1 cellular context compared by ENCODE assay signal in the genomic region with DNA sequence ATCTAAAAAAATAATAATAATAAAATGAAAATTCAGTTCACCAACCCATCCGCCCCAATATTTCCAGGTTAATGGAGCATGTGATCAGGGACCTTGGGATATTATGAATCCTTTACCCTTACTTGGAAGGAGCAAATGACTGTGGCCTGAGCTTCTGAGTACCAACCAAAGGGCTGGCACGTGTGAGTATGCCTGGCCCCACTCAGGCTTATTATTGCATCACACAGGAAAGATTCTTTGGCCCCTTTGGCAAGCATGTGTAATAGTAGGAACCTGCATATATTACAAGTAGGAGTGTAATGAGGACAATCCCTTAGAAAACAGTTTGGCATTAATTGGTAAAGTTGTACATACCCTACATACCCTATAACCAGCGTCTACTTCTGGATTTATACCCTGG.
TF ChIP-seq lines count a peak whose summit lies in the region.

No MANE protein-coding gene starts in this region.

TF ChIP-seq in HepG2, 621 proteins besides CTCF, POLR2A, EP300 and RAD21:
- TF ChIP-seq ZBTB42 (CRISPR knock-in tag; IDR thresholded peaks at IDR 0.05): no peak
- TF ChIP-seq THAP11 (CRISPR knock-in tag; IDR thresholded peaks at IDR 0.05): no peak
- TF ChIP-seq, protein P1, sequence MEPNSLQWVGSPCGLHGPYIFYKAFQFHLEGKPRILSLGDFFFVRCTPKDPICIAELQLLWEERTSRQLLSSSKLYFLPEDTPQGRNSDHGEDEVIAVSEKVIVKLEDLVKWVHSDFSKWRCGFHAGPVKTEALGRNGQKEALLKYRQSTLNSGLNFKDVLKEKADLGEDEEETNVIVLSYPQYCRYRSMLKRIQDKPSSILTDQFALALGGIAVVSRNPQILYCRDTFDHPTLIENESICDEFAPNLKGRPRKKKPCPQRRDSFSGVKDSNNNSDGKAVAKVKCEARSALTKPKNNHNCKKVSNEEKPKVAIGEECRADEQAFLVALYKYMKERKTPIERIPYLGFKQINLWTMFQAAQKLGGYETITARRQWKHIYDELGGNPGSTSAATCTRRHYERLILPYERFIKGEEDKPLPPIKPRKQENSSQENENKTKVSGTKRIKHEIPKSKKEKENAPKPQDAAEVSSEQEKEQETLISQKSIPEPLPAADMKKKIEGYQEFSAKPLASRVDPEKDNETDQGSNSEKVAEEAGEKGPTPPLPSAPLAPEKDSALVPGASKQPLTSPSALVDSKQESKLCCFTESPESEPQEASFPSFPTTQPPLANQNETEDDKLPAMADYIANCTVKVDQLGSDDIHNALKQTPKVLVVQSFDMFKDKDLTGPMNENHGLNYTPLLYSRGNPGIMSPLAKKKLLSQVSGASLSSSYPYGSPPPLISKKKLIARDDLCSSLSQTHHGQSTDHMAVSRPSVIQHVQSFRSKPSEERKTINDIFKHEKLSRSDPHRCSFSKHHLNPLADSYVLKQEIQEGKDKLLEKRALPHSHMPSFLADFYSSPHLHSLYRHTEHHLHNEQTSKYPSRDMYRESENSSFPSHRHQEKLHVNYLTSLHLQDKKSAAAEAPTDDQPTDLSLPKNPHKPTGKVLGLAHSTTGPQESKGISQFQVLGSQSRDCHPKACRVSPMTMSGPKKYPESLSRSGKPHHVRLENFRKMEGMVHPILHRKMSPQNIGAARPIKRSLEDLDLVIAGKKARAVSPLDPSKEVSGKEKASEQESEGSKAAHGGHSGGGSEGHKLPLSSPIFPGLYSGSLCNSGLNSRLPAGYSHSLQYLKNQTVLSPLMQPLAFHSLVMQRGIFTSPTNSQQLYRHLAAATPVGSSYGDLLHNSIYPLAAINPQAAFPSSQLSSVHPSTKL (CRISPR knock-in tag; IDR thresholded peaks at IDR 0.05): no peak
- no peak for TF ChIP-seq TBL1XR1 (IDR thresholded peaks at IDR 0.05; ENCODE audit: borderline replicate concordance, low read length, partially characterized antibody)
- TF ChIP-seq, protein P2, sequence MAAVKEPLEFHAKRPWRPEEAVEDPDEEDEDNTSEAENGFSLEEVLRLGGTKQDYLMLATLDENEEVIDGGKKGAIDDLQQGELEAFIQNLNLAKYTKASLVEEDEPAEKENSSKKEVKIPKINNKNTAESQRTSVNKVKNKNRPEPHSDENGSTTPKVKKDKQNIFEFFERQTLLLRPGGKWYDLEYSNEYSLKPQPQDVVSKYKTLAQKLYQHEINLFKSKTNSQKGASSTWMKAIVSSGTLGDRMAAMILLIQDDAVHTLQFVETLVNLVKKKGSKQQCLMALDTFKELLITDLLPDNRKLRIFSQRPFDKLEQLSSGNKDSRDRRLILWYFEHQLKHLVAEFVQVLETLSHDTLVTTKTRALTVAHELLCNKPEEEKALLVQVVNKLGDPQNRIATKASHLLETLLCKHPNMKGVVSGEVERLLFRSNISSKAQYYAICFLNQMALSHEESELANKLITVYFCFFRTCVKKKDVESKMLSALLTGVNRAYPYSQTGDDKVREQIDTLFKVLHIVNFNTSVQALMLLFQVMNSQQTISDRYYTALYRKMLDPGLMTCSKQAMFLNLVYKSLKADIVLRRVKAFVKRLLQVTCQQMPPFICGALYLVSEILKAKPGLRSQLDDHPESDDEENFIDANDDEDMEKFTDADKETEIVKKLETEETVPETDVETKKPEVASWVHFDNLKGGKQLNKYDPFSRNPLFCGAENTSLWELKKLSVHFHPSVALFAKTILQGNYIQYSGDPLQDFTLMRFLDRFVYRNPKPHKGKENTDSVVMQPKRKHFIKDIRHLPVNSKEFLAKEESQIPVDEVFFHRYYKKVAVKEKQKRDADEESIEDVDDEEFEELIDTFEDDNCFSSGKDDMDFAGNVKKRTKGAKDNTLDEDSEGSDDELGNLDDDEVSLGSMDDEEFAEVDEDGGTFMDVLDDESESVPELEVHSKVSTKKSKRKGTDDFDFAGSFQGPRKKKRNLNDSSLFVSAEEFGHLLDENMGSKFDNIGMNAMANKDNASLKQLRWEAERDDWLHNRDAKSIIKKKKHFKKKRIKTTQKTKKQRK (IDR thresholded peaks at IDR 0.05; ENCODE audit: low read length): no peak
- no peak for TF ChIP-seq TBX3 (IDR thresholded peaks at IDR 0.05; ENCODE audit: borderline replicate concordance)
- no peak for TF ChIP-seq HDAC2 (CRISPR knock-in tag; IDR thresholded peaks at IDR 0.05)
- no peak for TF ChIP-seq ZNF337 (CRISPR knock-in tag; IDR thresholded peaks at IDR 0.05; ENCODE audit: borderline replicate concordance, low read depth)
- TF ChIP-seq, protein P3, sequence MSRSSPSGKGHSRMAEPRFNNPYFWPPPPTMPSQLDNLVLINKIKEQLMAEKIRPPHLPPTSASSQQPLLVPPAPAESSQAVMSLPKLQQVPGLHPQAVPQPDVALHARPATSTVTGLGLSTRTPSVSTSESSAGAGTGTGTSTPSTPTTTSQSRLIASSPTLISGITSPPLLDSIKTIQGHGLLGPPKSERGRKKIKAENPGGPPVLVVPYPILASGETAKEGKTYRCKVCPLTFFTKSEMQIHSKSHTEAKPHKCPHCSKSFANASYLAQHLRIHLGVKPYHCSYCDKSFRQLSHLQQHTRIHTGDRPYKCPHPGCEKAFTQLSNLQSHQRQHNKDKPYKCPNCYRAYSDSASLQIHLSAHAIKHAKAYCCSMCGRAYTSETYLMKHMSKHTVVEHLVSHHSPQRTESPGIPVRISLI (CRISPR knock-in tag; IDR thresholded peaks at IDR 0.05; ENCODE audit: borderline replicate concordance): no peak
- TF ChIP-seq NR2F2 (IDR thresholded peaks at IDR 0.05; ENCODE audit: borderline replicate concordance, low read depth): no peak
- TF ChIP-seq, protein P4, sequence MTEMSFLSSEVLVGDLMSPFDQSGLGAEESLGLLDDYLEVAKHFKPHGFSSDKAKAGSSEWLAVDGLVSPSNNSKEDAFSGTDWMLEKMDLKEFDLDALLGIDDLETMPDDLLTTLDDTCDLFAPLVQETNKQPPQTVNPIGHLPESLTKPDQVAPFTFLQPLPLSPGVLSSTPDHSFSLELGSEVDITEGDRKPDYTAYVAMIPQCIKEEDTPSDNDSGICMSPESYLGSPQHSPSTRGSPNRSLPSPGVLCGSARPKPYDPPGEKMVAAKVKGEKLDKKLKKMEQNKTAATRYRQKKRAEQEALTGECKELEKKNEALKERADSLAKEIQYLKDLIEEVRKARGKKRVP (CRISPR knock-in tag; IDR thresholded peaks at IDR 0.05): peak in 1 of 2 experiments; percentile 35; a peak in 1 of 4 replicates
- peak; percentile 58; the same call in 1 of the 2 replicates for TF ChIP-seq CEBPG (CRISPR knock-in tag; IDR thresholded peaks at IDR 0.05)
- no peak for TF ChIP-seq ZNF563 (CRISPR knock-in tag; IDR thresholded peaks at IDR 0.05)
- TF ChIP-seq CEBPB (IDR thresholded peaks at IDR 0.05; ENCODE audit: borderline replicate concordance, low read depth, low read length): peak; percentile 82; the same call in 1 of the 2 replicates
- TF ChIP-seq ZMAT3 (CRISPR knock-in tag; conservative IDR thresholded peaks at IDR 0.05): no peak
- TF ChIP-seq NFKBIZ (CRISPR knock-in tag; IDR thresholded peaks at IDR 0.05): no peak
- no peak for TF ChIP-seq JDP2 (CRISPR knock-in tag; IDR thresholded peaks at IDR 0.05; ENCODE audit: borderline replicate concordance)
